22 cellular contexts compared by ENCODE assay signal in the genomic region with DNA sequence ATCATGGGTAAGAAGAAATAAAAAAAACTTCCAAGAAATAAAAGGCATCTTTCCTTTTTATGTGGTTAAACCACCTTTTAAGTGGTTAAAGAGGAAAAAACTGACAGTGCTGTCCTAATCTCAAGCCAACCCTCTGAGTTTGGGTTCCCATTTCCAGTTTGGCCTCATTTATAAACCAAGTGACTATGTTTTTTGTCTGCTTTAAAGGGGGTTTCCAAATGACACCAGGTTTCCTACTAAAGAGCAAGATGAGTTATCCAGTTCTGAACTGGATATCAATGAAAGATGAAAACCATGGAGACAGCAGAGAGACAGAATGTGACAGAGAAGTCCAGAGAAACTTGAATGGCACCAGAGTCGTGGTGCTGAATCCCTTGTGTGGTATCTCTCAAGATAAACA.
"Had no signal": no experiment of that assay in that cellular context is flagged by ENCODE, and none has a peak within 500 bp of the region (broad histone marks: within the 10 kb centered on the region; RNA-seq: fewer than 3 reads in every experiment).

No MANE protein-coding gene starts in this region.

- H3K9me3 Mint-ChIP-seq: activated B cell treated with CpG ODN at 0.5 μM for 24 hours; activated CD4-positive, alpha-beta T cell treated with anti-CD3 and anti-CD28 coated beads, Interleukin-2, amount 10 ng/mL, durations not matched to agents 7 days and 5 days; immature natural killer cell; naive B cell had no signal

- H3K4me3 ChIP-seq: coronary artery, esophagus muscularis mucosa, hepatocyte, lower lobe of right lung, stomach, suprapubic skin, tibial nerve had no signal

- H3K27me3 Mint-ChIP-seq: activated B cell treated with CpG ODN at 0.5 μM for 24 hours; activated CD4-positive, alpha-beta T cell treated with anti-CD3 and anti-CD28 coated beads, Interleukin-2, amount 10 ng/mL, durations not matched to agents 7 days and 5 days; naive B cell had no signal

- H2AFZ ChIP-seq: hepatocyte, parathyroid adenoma had no signal

- H3K9ac ChIP-seq: parathyroid adenoma had no signal

- H3K27me3 ChIP-seq: esophagus muscularis mucosa, hepatocyte, stomach, suprapubic skin, tibial nerve had no signal

- H3K79me2 ChIP-seq: hepatocyte, parathyroid adenoma had no signal

- DNase-seq: activated B cell treated with CpG ODN at 0.5 μM for 24 hours; activated CD4-positive, alpha-beta T cell treated with anti-CD3 and anti-CD28 coated beads, Interleukin-2, amount 10 ng/mL, durations not matched to agents 7 days and 5 days; activated CD8-positive, alpha-beta memory T cell treated with anti-CD3 and anti-CD28 coated beads for 24 hours; activated CD8-positive, alpha-beta memory T cell treated with anti-CD3 and anti-CD28 coated beads, Interleukin-2, amount 50 U/mL, for 4 hours; cerebellar nuclear complex; glutamatergic neuron; immature natural killer cell; lower lobe of right lung; mesendoderm; naive B cell; nucleus accumbens; right cardiac atrium; stimulated activated CD4-positive, alpha-beta T cell treated with anti-CD3 and anti-CD28 coated beads, Interleukin-4, amount 100 ng/mL, for 24 hours; stomach; T-helper 9 cell had no signal

- H3K4me1 ChIP-seq: esophagus muscularis mucosa, lower lobe of right lung, parathyroid adenoma, stomach, tibial nerve had no signal

- H3K4me3 Mint-ChIP-seq: activated B cell treated with CpG ODN at 0.5 μM for 24 hours; activated CD4-positive, alpha-beta T cell treated with anti-CD3 and anti-CD28 coated beads, Interleukin-2, amount 10 ng/mL, durations not matched to agents 7 days and 5 days; immature natural killer cell; naive B cell had no signal

- H3K27ac ChIP-seq: coronary artery, esophagus muscularis mucosa, hepatocyte, lower lobe of right lung, parathyroid adenoma, stomach, suprapubic skin, tibial nerve had no signal

- H3K4me2 ChIP-seq: hepatocyte had no signal

- H3K36me3 ChIP-seq: esophagus muscularis mucosa, lower lobe of right lung, suprapubic skin, tibial nerve had no signal

- ATAC-seq: left lobe of liver, lower lobe of right lung, right cardiac atrium had no signal

- H3K4me1 Mint-ChIP-seq: activated B cell treated with CpG ODN at 0.5 μM for 24 hours, immature natural killer cell, naive B cell had no signal

- H3K9me3 ChIP-seq: esophagus muscularis mucosa, lower lobe of right lung, stomach, suprapubic skin, tibial nerve had no signal

- H3K27ac Mint-ChIP-seq: activated B cell treated with CpG ODN at 0.5 μM for 24 hours; activated CD4-positive, alpha-beta T cell treated with anti-CD3 and anti-CD28 coated beads, Interleukin-2, amount 10 ng/mL, durations not matched to agents 7 days and 5 days; immature natural killer cell; naive B cell had no signal

- H3K36me3 Mint-ChIP-seq: naive B cell had no signal
